20 cellular contexts compared by ENCODE assay signal in genomic region chr1:168621356-168621755, GRCh38. TPM values are rescaled to one million over a fixed set of nuclear protein-coding genes. Genes with fewer than 3 reads are reported as not detected.
DNase-seq lines count a peak whose midpoint lies in the region; ATAC-seq and TF ChIP-seq lines count a peak whose summit lies in the region.
"Had no signal": no experiment of that assay in that cellular context is flagged by ENCODE, and none has a peak within 500 bp of the region (broad histone marks: within the 10 kb centered on the region; RNA-seq: fewer than 3 reads in every experiment).

No MANE protein-coding gene starts in this region.

- no peaks in the 10 kb centered on the region for H3K9me2 ChIP-seq in SK-N-SH

- WGBS in SK-N-SH (ENCODE audit: low lambda C conversion rate), result 60% methylated on average over 1 of the region's 1 CpG
- 67 to 83% methylated on average over 1 of the region's 1 CpG for WGBS in mesodermal cell (ENCODE audit: insufficient coverage in 2 of 2), 2 experiments
- 55 to 82% (median 68%) methylated on average over 1 of the region's 1 CpG for WGBS in stomach, 5 donors

- H3K4me3 Mint-ChIP-seq in activated CD4-positive, alpha-beta T cell treated with anti-CD3 and anti-CD28 coated beads, Interleukin-2, amount 10 ng/mL, durations not matched to agents 24 days and 14 days, result no peak overlapping the region
- H3K4me3 Mint-ChIP-seq: activated naive CD8-positive, alpha-beta T cell treated with anti-CD3 and anti-CD28 coated beads, Interleukin-2, amount 50 U/mL, for 24 hours; activated T-cell treated with anti-CD3 and anti-CD28 coated beads, Interleukin-2, amount 50 U/mL, for 24 hours; dendritic cell treated with granulocyte-macrophage colony-stimulating factor and Interleukin-4, amounts not matched to agents 40 ng/mL and 50 ng/mL, for 4 days; neural crest cell had no signal

- H3K27me3 Mint-ChIP-seq in activated CD4-positive, alpha-beta T cell treated with anti-CD3 and anti-CD28 coated beads, Interleukin-2, amount 10 ng/mL, durations not matched to agents 24 days and 14 days, result peaks cover 24% of the 10 kb centered on the region
- H3K27me3 Mint-ChIP-seq: activated naive CD8-positive, alpha-beta T cell treated with anti-CD3 and anti-CD28 coated beads, Interleukin-2, amount 50 U/mL, for 24 hours; dendritic cell treated with granulocyte-macrophage colony-stimulating factor and Interleukin-4, amounts not matched to agents 40 ng/mL and 50 ng/mL, for 4 days had no signal

- no peak for TF ChIP-seq CTCF in SK-N-SH (IDR thresholded peaks at IDR 0.05)
- TF ChIP-seq CTCF in foreskin keratinocyte (conservative IDR thresholded peaks at IDR 0.05), result no peak
- TF ChIP-seq CTCF in stomach (IDR thresholded peaks at IDR 0.05), result no peak

- peaks cover 12% of the 10 kb centered on the region for H3F3A ChIP-seq in SK-N-SH (replicated peaks; ENCODE audit: insufficient read depth)

- H3K4me2 ChIP-seq in SK-N-SH, result peak overlapping the region; percentile 18; the same call in 1 of the 2 replicates

- H3K9me3 ChIP-seq in SK-N-SH (no peaks in the 10 kb centered on the region), mesodermal cell (ENCODE audit: control insufficient read depth, low read length) (no peaks in the 10 kb centered on the region), stomach (no peaks in the 10 kb centered on the region)

- no peak for TF ChIP-seq POLR2A in stomach (IDR thresholded peaks at IDR 0.05)

- POLR2A ChIA-PET in SK-N-SH (lab: Yijun Ruan, JAX), result no interaction called here

- H3K9ac ChIP-seq in SK-N-SH, result no peak overlapping the region

- no peaks in the 10 kb centered on the region for H3K27me3 ChIP-seq in SK-N-SH (ENCODE audit: insufficient read depth)
- H3K27me3 ChIP-seq in foreskin keratinocyte, result no peaks in the 10 kb centered on the region
- H3K27me3 ChIP-seq in stomach, result no peaks in the 10 kb centered on the region

- intact Hi-C loops in Right ventricle myocardium superior (cut with DNase I) (no loop called here), stomach (cut with DNase I; ENCODE audit: low total_unique reads) (no loop called here)
- intact Hi-C loops in activated CD4-positive, alpha-beta T cell treated with anti-CD3 and anti-CD28 coated beads, Interleukin-2, amount 10 ng/mL, durations not matched to agents 24 days and 14 days (cut with micrococcal nuclease), result no loop called here

- H3K4me3 ChIP-seq in SK-N-SH (ENCODE audit: low read depth in 2 of 2, low read length in 1 of 2), result no peak overlapping the region
- H3K4me3 ChIP-seq in mesodermal cell (ENCODE audit: extremely low read depth, insufficient read depth, low read length, poor library complexity, severe bottlenecking), result no peak overlapping the region
- H3K4me3 ChIP-seq in stomach, result no peak overlapping the region

- no peaks in the 10 kb centered on the region for H3K36me3 Mint-ChIP-seq in activated CD4-positive, alpha-beta T cell treated with anti-CD3 and anti-CD28 coated beads, Interleukin-2, amount 10 ng/mL, durations not matched to agents 24 days and 14 days (ENCODE audit: low read depth)

- peak in 1 of 2 experiments; percentile 29; a peak in 1 of 4 replicates for TF ChIP-seq EP300 in SK-N-SH (IDR thresholded peaks at IDR 0.05; ENCODE audit: borderline replicate concordance in 1 of 2, low read depth in 1 of 2, low read length in 1 of 2)
- no peak for TF ChIP-seq EP300 in stomach (IDR thresholded peaks at IDR 0.05)

- TF ChIP-seq RAD21 in SK-N-SH (IDR thresholded peaks at IDR 0.05; ENCODE audit: low read length), result no peak

- CTCF ChIA-PET in SK-N-SH (lab: Yijun Ruan, JAX), result interaction anchor here (0.7 kb wide), 1 partner anchor 727 kb away, joined by 4 read pairs; no protein-coding TSS in a partner anchor

- no peaks in the 10 kb centered on the region for H3K79me2 ChIP-seq in SK-N-SH (ENCODE audit: insufficient read depth)

- no peaks in the 10 kb centered on the region for H3K4me1 Mint-ChIP-seq in activated CD4-positive, alpha-beta T cell treated with anti-CD3 and anti-CD28 coated beads, Interleukin-2, amount 10 ng/mL, durations not matched to agents 24 days and 14 days
- H3K4me1 Mint-ChIP-seq: activated naive CD8-positive, alpha-beta T cell treated with anti-CD3 and anti-CD28 coated beads, Interleukin-2, amount 50 U/mL, for 24 hours had no signal

- H4K20me1 ChIP-seq in SK-N-SH (ENCODE audit: insufficient read depth), result no peaks in the 10 kb centered on the region

- no peak overlapping the region for H3K27ac Mint-ChIP-seq in activated CD4-positive, alpha-beta T cell treated with anti-CD3 and anti-CD28 coated beads, Interleukin-2, amount 10 ng/mL, durations not matched to agents 24 days and 14 days
- H3K27ac Mint-ChIP-seq: activated naive CD8-positive, alpha-beta T cell treated with anti-CD3 and anti-CD28 coated beads, Interleukin-2, amount 50 U/mL, for 24 hours; activated T-cell treated with anti-CD3 and anti-CD28 coated beads, Interleukin-2, amount 50 U/mL, for 24 hours; dendritic cell treated with granulocyte-macrophage colony-stimulating factor and Interleukin-4, amounts not matched to agents 40 ng/mL and 50 ng/mL, for 4 days had no signal

- H3K4me1 ChIP-seq in SK-N-SH (ENCODE audit: control insufficient read depth in 1 of 2, insufficient read depth in 2 of 2, low read depth in 1 of 2, low read length in 1 of 2) (peaks cover 9 to 15% of the 10 kb centered on the region in 2 experiments), mesodermal cell (ENCODE audit: control insufficient read depth, insufficient read depth, low read length, poor library complexity, severe bottlenecking) (peaks cover 20% of the 10 kb centered on the region), foreskin keratinocyte (no peaks in the 10 kb centered on the region), stomach (peaks cover 0 to 6% (median 0%) of the 10 kb centered on the region in 4 donors)

- H3K27ac ChIP-seq in SK-N-SH (ENCODE audit: low read depth in 2 of 2, low read length in 1 of 2) (peak overlapping the region; percentile 41 to 96), mesodermal cell (ENCODE audit: low read depth, low read length, severe bottlenecking) (peak overlapping the region; percentile 77), foreskin keratinocyte (no peak overlapping the region), stomach (no peak overlapping the region)

- ATAC-seq in Right ventricle myocardium superior (ENCODE audit: poor library complexity) (peak; percentile 84), foreskin keratinocyte (no peak)
- ATAC-seq: activated naive CD8-positive, alpha-beta T cell treated with anti-CD3 and anti-CD28 coated beads, Interleukin-2, amount 50 U/mL, for 24 hours; PC-3 had no signal

- DNase-seq in AG08395 (ENCODE audit: low spot score) (peak; percentile 61), SK-N-SH (no peak), Right ventricle myocardium superior (no peak), foreskin keratinocyte (no peak), stomach (no peak)
- DNase-seq in activated CD4-positive, alpha-beta T cell treated with anti-CD3 and anti-CD28 coated beads, Interleukin-2, amount 10 ng/mL, durations not matched to agents 24 days and 14 days, result no peak
- no peak for DNase-seq in activated naive CD4-positive, alpha-beta T cell treated with anti-CD3 and anti-CD28 coated beads, Interleukin-2, amount 50 U/mL, for 16 hours
- DNase-seq: activated CD4-positive, alpha-beta T cell treated with anti-CD3 and anti-CD28 coated beads for 1 hour; activated naive CD8-positive, alpha-beta T cell treated with anti-CD3 and anti-CD28 coated beads, Interleukin-2, amount 50 U/mL, for 24 hours; activated T-cell treated with anti-CD3 and anti-CD28 coated beads, Interleukin-2, amount 50 U/mL, for 24 hours; IMR-90; NCI-H1092 treated with DMSO at 0.1 percent for 48 hours; NCI-H345; PC-3; T-helper 1 cell had no signal

- H3K36me3 ChIP-seq in SK-N-SH (replicated peaks in 1 of 2; ENCODE audit: control insufficient read depth in 1 of 2, insufficient read depth in 2 of 2, low read length in 1 of 2) (no peaks in the 10 kb centered on the region), mesodermal cell (ENCODE audit: control insufficient read depth, insufficient read depth, low read length) (no peaks in the 10 kb centered on the region), stomach (no peaks in the 10 kb centered on the region)

- no peaks in the 10 kb centered on the region for H3K9me3 Mint-ChIP-seq in activated CD4-positive, alpha-beta T cell treated with anti-CD3 and anti-CD28 coated beads, Interleukin-2, amount 10 ng/mL, durations not matched to agents 24 days and 14 days
- H3K9me3 Mint-ChIP-seq: activated naive CD8-positive, alpha-beta T cell treated with anti-CD3 and anti-CD28 coated beads, Interleukin-2, amount 50 U/mL, for 24 hours; activated T-cell treated with anti-CD3 and anti-CD28 coated beads, Interleukin-2, amount 50 U/mL, for 24 hours; dendritic cell treated with granulocyte-macrophage colony-stimulating factor and Interleukin-4, amounts not matched to agents 40 ng/mL and 50 ng/mL, for 4 days; neural crest cell had no signal

- no peak overlapping the region for H2AFZ ChIP-seq in SK-N-SH (ENCODE audit: low read depth)

TF ChIP-seq in SK-N-SH, 30 proteins besides CTCF, POLR2A, EP300 and RAD21 (continues in another document):
- TF ChIP-seq PBX3 (IDR thresholded peaks at IDR 0.05), result peak; percentile 81
- peak; percentile 20; the same call in 1 of the 2 replicates for TF ChIP-seq NFIC (IDR thresholded peaks at IDR 0.05; ENCODE audit: borderline replicate concordance)

RNA-seq across cellular contexts. Expression of gene XCL1, which starts 45.0 kb away (rescaled TPM):
- polyA plus RNA-seq in SK-N-SH (2012; rRNA removed) (not detected in 2 replicates), foreskin keratinocyte (not detected in 2 replicates), stomach (under 1 TPM in 1 of 3 donors, not detected in 2; 0.23 TPM)
- polyA plus RNA-seq in SK-N-SH (2012; cell fraction: cytosol; rRNA removed), result 0.01 TPM in 1 of 2 replicates, not detected in the other
- polyA plus RNA-seq in SK-N-SH (2012; cell fraction: nucleus; rRNA removed), result 0.09 and 0.11 TPM in 2 replicates
- total RNA-seq in Right ventricle myocardium superior (0.48 TPM), foreskin keratinocyte (not detected in 2 replicates), stomach (not detected)
- not detected for polyA plus RNA-seq in mesodermal cell (2013, experiment 1 of 2)
- polyA plus RNA-seq in mesodermal cell (2013, experiment 2 of 2), result not detected
- total RNA-seq in activated CD4-positive, alpha-beta T cell treated with anti-CD3 and anti-CD28 coated beads, Interleukin-2, amount 10 ng/mL, durations not matched to agents 24 days and 14 days, result 14.6 and 15.9 TPM in 2 replicates
- total RNA-seq: IMR-90, kidney epithelial cell, neural crest cell, PC-3, temporal lobe had no signal
- polyA plus RNA-seq: IMR-90 had no signal

Comparison
In these comparisons a context has a peak if more than half of its experiments do, and no peak if none do; other contexts are left out.
1. H3K27ac ChIP-seq: peak in SK-N-SH (2 of 2) and mesodermal cell (single experiment); none in foreskin keratinocyte (single experiment) and stomach (0 of 5).
2. RNA of gene XCL1, which starts 45.0 kb away (total RNA-seq): 14.6 to 15.9 TPM in activated CD4-positive, alpha-beta T cell treated with anti-CD3 and anti-CD28 coated beads, Interleukin-2, amount 10 ng/mL, durations not matched to agents 24 days and 14 days; 0.48 TPM in Right ventricle myocardium superior (single experiment), not detected in foreskin keratinocyte and not detected in stomach; every median in the first group is over 10 times any median in the second.